In genomic region chr1:51729156-51729823, GRCh38 we compare ENCODE assay signal across 8 cellular contexts.
DNase-seq lines count a peak whose midpoint lies in the region; ATAC-seq and TF ChIP-seq lines count a peak whose summit lies in the region.

No MANE protein-coding gene starts in this region.

- ATAC-seq in CD4-positive, CD25-positive, alpha-beta regulatory T cell (ENCODE audit: low read depth in 2 of 2) = peak; percentile 94 to 95
- ATAC-seq in GM19438 (IDR thresholded peaks at IDR 0.05; ENCODE audit: low read depth, unreplicated experiment) (peak; percentile 84), HG03565 (IDR thresholded peaks at IDR 0.05; ENCODE audit: unreplicated experiment) (peak; percentile 84)
- peak; percentile 98 for ATAC-seq in activated CD8-positive, alpha-beta T cell treated with anti-CD3 and anti-CD28 coated beads for 36 hours

- peak; percentile 91 to 97 (median 91) for DNase-seq in CD4-positive, CD25-positive, alpha-beta regulatory T cell
- DNase-seq in NCI-H748 treated with DMSO at 0.1 percent for 48 hours (lab: John Stamatoyannopoulos, UW) (peak; percentile 91), medulla oblongata (ENCODE audit: extremely low spot score) (peak; percentile 76)
- DNase-seq in activated CD8-positive, alpha-beta T cell treated with anti-CD3 and anti-CD28 coated beads for 36 hours = peak; percentile 96
- DNase-seq in effector CD8-positive, alpha-beta T cell (lab: John Stamatoyannopoulos, UW) = peak; percentile 87
- DNase-seq in stimulated activated CD4-positive, alpha-beta T cell treated with anti-CD3 and anti-CD28 coated beads, TNF-alpha, amount 100 ng/mL, for 4 hours (ENCODE audit: low read depth in 3 of 3) = peak; percentile 81 to 87 (median 82)

- peak overlapping the region; percentile 92 for H3K4me3 ChIP-seq in CD4-positive, CD25-positive, alpha-beta regulatory T cell (ENCODE audit: low read depth, low read length)

- H3K4me3 Mint-ChIP-seq in CD4-positive, CD25-positive, alpha-beta regulatory T cell = peak overlapping the region; percentile 87 to 97 (median 94)
- H3K4me3 Mint-ChIP-seq in activated CD8-positive, alpha-beta T cell treated with anti-CD3 and anti-CD28 coated beads for 36 hours = peak overlapping the region; percentile 94

- peaks cover 4% of the 10 kb centered on the region for H3K27me3 Mint-ChIP-seq in CD4-positive, CD25-positive, alpha-beta regulatory T cell
- no peaks in the 10 kb centered on the region for H3K27me3 Mint-ChIP-seq in activated CD8-positive, alpha-beta T cell treated with anti-CD3 and anti-CD28 coated beads for 36 hours

- CTCF ChIA-PET in activated CD8-positive, alpha-beta T cell treated with anti-CD3 and anti-CD28 coated beads for 36 hours (lab: Charles Lee) = interaction anchor here (1.4 to 1.8 kb wide), 4 partner anchors 8 to 38 kb away, joined by 4 to 6 read pairs (median 4); no protein-coding TSS in a partner anchor

- H3K36me3 ChIP-seq in CD4-positive, CD25-positive, alpha-beta regulatory T cell (ENCODE audit: control insufficient read depth, insufficient read depth, low read length) = no peaks in the 10 kb centered on the region

- no peaks in the 10 kb centered on the region for H3K27me3 ChIP-seq in CD4-positive, CD25-positive, alpha-beta regulatory T cell (ENCODE audit: control insufficient read depth, insufficient read depth, low read length)

- H3K27ac ChIP-seq in CD4-positive, CD25-positive, alpha-beta regulatory T cell (ENCODE audit: insufficient read depth, low read length, poor library complexity, severe bottlenecking) = peak overlapping the region; percentile 78

- no peak for TF ChIP-seq CTCF in activated CD8-positive, alpha-beta T cell treated with anti-CD3 and anti-CD28 coated beads for 36 hours (IDR thresholded peaks at IDR 0.05)

- peaks cover 16% of the 10 kb centered on the region for H3K4me1 ChIP-seq in CD4-positive, CD25-positive, alpha-beta regulatory T cell (ENCODE audit: control insufficient read depth, insufficient read depth, low read length, poor library complexity, severe bottlenecking)

- intact Hi-C loops in activated CD8-positive, alpha-beta T cell treated with anti-CD3 and anti-CD28 coated beads for 36 hours (cut with micrococcal nuclease) = no loop called here

- peaks cover 29 to 49% (median 36%) of the 10 kb centered on the region in 4 donors for H3K4me1 Mint-ChIP-seq in CD4-positive, CD25-positive, alpha-beta regulatory T cell
- peaks cover 36% of the 10 kb centered on the region for H3K4me1 Mint-ChIP-seq in activated CD8-positive, alpha-beta T cell treated with anti-CD3 and anti-CD28 coated beads for 36 hours (ENCODE audit: low read depth)

- no peaks in the 10 kb centered on the region for H3K9me3 ChIP-seq in CD4-positive, CD25-positive, alpha-beta regulatory T cell (ENCODE audit: control insufficient read depth in 2 of 2, low read length in 2 of 2)

- peak overlapping the region; percentile 79 to 96 (median 96) for H3K27ac Mint-ChIP-seq in CD4-positive, CD25-positive, alpha-beta regulatory T cell
- peak overlapping the region; percentile 92 for H3K27ac Mint-ChIP-seq in activated CD8-positive, alpha-beta T cell treated with anti-CD3 and anti-CD28 coated beads for 36 hours

- H3K9me3 Mint-ChIP-seq in CD4-positive, CD25-positive, alpha-beta regulatory T cell = no peaks in the 10 kb centered on the region
- no peaks in the 10 kb centered on the region for H3K9me3 Mint-ChIP-seq in activated CD8-positive, alpha-beta T cell treated with anti-CD3 and anti-CD28 coated beads for 36 hours

- no peaks in the 10 kb centered on the region for H3K36me3 Mint-ChIP-seq in CD4-positive, CD25-positive, alpha-beta regulatory T cell
- H3K36me3 Mint-ChIP-seq in activated CD8-positive, alpha-beta T cell treated with anti-CD3 and anti-CD28 coated beads for 36 hours (ENCODE audit: low read depth) = no peaks in the 10 kb centered on the region

- POLR2A ChIA-PET in activated CD8-positive, alpha-beta T cell treated with anti-CD3 and anti-CD28 coated beads for 36 hours (lab: Charles Lee) = interaction anchor here (0.6 to 1.3 kb wide), 3 partner anchors 35 to 310 kb away, joined by 3 to 4 read pairs (median 3); no protein-coding TSS in a partner anchor

Comparison
In these comparisons a context has a peak if more than half of its experiments do, and no peak if none do; other contexts are left out.
1. Peak in every context shown above with its lines: DNase-seq, ATAC-seq, H3K4me3 ChIP-seq and H3K27ac ChIP-seq.